In the genomic region with DNA sequence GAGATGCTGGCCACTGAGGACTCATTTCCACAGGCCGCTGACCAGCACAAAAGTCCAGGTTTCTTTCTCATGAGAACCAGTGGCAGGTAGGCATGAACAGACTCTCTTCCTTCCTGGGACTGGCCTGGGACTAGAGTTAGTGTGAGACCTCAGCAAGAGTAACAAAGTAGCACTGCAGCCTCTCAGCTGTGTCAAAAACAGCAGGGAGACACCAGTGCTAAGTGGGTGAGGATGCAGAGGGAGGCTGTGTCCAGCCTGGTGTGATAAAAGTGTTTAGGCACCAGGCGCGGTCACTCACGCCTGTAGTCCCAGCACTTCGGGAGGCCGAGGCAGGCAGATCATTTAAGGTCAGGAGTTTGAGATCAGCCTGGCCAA, we compare ENCODE assay signal across 21 cellular contexts.
"Had no signal": no experiment of that assay in that cellular context is flagged by ENCODE, and none has a peak within 500 bp of the region (broad histone marks: within the 10 kb centered on the region; RNA-seq: fewer than 3 reads in every experiment).

No MANE protein-coding gene starts in this region.

- H3K9me3 ChIP-seq: prostate gland, tibial nerve, vagina had no signal

- H3K27ac Mint-ChIP-seq: activated B cell treated with CpG ODN at 0.5 μM for 24 hours; activated CD4-positive, alpha-beta T cell treated with anti-CD3 and anti-CD28 coated beads for 36 hours; activated naive CD4-positive, alpha-beta T cell treated with anti-CD3 and anti-CD28 coated beads for 36 hours; activated naive CD8-positive, alpha-beta T cell treated with anti-CD3 and anti-CD28 coated beads, Interleukin-2, amount 50 U/mL, for 24 hours; activated T-cell treated with anti-CD3 and anti-CD28 coated beads, Interleukin-2, amount 50 U/mL, for 72 hours; dendritic cell treated with granulocyte-macrophage colony-stimulating factor and Interleukin-4, amounts not matched to agents 40 ng/mL and 50 ng/mL, for 4 days had no signal

- H3K4me3 ChIP-seq: prostate gland, tibial nerve, vagina had no signal

- H3K4me3 Mint-ChIP-seq: activated B cell treated with CpG ODN at 0.5 μM for 24 hours; activated CD4-positive, alpha-beta T cell treated with anti-CD3 and anti-CD28 coated beads for 36 hours; activated naive CD4-positive, alpha-beta T cell treated with anti-CD3 and anti-CD28 coated beads for 36 hours; activated naive CD8-positive, alpha-beta T cell treated with anti-CD3 and anti-CD28 coated beads, Interleukin-2, amount 50 U/mL, for 24 hours; activated T-cell treated with anti-CD3 and anti-CD28 coated beads, Interleukin-2, amount 50 U/mL, for 72 hours; dendritic cell treated with granulocyte-macrophage colony-stimulating factor and Interleukin-4, amounts not matched to agents 40 ng/mL and 50 ng/mL, for 4 days had no signal

- DNase-seq: activated B cell treated with CpG ODN at 0.5 μM for 24 hours; activated CD4-positive, alpha-beta T cell treated with anti-CD3 and anti-CD28 coated beads for 36 hours; activated CD4-positive, alpha-beta T cell treated with anti-CD3 and anti-CD28 coated beads, Interleukin-2, amount 50 U/mL, for 48 hours; activated effector memory CD4-positive, alpha-beta T cell treated with Interleukin-2 at 50 U/mL for 16 hours; activated naive CD4-positive, alpha-beta T cell treated with anti-CD3 and anti-CD28 coated beads for 36 hours; activated naive CD8-positive, alpha-beta T cell treated with anti-CD3 and anti-CD28 coated beads, Interleukin-2, amount 50 U/mL, for 24 hours; activated T-cell treated with anti-CD3 and anti-CD28 coated beads, Interleukin-2, amount 50 U/mL, for 72 hours; effector CD4-positive, alpha-beta T cell; foreskin melanocyte; hippocampal formation; left ventricle myocardium superior; mammary epithelial cell; stimulated activated CD4-positive, alpha-beta T cell treated with anti-CD3 and anti-CD28 coated beads, Interleukin-12 subunit alpha, Interleukin-12 subunit beta, amount 100 ng/mL, for 4 hours; stimulated activated CD4-positive, alpha-beta T cell treated with anti-CD3 and anti-CD28 coated beads, Interleukin-4, amount 100 ng/mL, for 4 hours; stimulated activated naive CD8-positive, alpha-beta T cell treated with anti-CD3 and anti-CD28 coated beads, Interleukin-15, Interleukin-2, amounts not matched to agents 100 U/mL and 50 U/mL, for 24 hours; T-helper 1 cell; T-helper 9 cell had no signal

- H3K9me3 Mint-ChIP-seq: activated B cell treated with CpG ODN at 0.5 μM for 24 hours; activated naive CD4-positive, alpha-beta T cell treated with anti-CD3 and anti-CD28 coated beads for 36 hours; activated naive CD8-positive, alpha-beta T cell treated with anti-CD3 and anti-CD28 coated beads, Interleukin-2, amount 50 U/mL, for 24 hours; activated T-cell treated with anti-CD3 and anti-CD28 coated beads, Interleukin-2, amount 50 U/mL, for 72 hours; dendritic cell treated with granulocyte-macrophage colony-stimulating factor and Interleukin-4, amounts not matched to agents 40 ng/mL and 50 ng/mL, for 4 days had no signal

- ATAC-seq: activated CD4-positive, alpha-beta T cell treated with anti-CD3 and anti-CD28 coated beads for 36 hours; activated naive CD8-positive, alpha-beta T cell treated with anti-CD3 and anti-CD28 coated beads, Interleukin-2, amount 50 U/mL, for 24 hours; activated T-cell treated with anti-CD3 and anti-CD28 coated beads, Interleukin-2, amount 50 U/mL, for 72 hours; left ventricle myocardium superior; stimulated activated naive CD8-positive, alpha-beta T cell treated with anti-CD3 and anti-CD28 coated beads, Interleukin-15, Interleukin-2, amounts not matched to agents 100 U/mL and 50 U/mL, for 24 hours had no signal

- H3K36me3 ChIP-seq: prostate gland, tibial nerve, vagina had no signal

- H3K27me3 Mint-ChIP-seq: activated B cell treated with CpG ODN at 0.5 μM for 24 hours; activated CD4-positive, alpha-beta T cell treated with anti-CD3 and anti-CD28 coated beads for 36 hours; activated naive CD8-positive, alpha-beta T cell treated with anti-CD3 and anti-CD28 coated beads, Interleukin-2, amount 50 U/mL, for 24 hours had no signal

- H3K27ac ChIP-seq: tibial nerve, vagina had no signal

- H3K27me3 ChIP-seq: tibial nerve, vagina had no signal
